Comparison of ENCODE assay signal across 8 cellular contexts in the genomic region with DNA sequence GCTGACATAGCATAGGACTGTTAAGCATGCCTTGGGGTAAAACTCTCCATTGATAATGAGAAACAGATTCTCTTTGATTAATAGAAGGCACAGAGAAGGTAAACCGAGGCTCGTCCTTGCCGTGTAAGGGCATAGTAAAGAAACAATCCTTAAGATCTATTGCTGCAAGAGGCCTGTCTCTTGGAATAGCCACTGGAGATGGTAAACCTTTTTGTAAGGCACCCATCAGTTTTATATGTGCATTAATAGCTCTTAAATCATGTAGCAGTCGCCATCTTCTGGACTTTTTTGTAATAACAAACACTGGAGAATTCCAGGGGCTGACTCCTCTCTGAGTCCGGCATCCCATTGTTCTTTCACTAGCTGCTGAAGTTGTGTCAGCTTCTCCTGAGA. TPM values are rescaled to one million over a fixed set of nuclear protein-coding genes. Genes with fewer than 3 reads are reported as not detected.
DNase-seq lines count a peak whose midpoint lies in the region; ATAC-seq and TF ChIP-seq lines count a peak whose summit lies in the region.

No MANE protein-coding gene starts in this region.

- in situ Hi-C loops in SK-MEL-5 (cut with HindIII; ENCODE audit: low pct_unique_long_range_greater_than_20kb, low sequenced_read_pairs) = no loop called here

- peak; percentile 69 for ATAC-seq in GM21447 (IDR thresholded peaks at IDR 0.05; ENCODE audit: unreplicated experiment)

- no peak overlapping the region for H3K4me3 Mint-ChIP-seq in mesothelial cell of epicardium

- no peak overlapping the region for H3K4me3 ChIP-seq in epithelial cell of esophagus (ENCODE audit: low read length)

- peaks cover 17% of the 10 kb centered on the region for H3K9me3 Mint-ChIP-seq in mesothelial cell of epicardium

- H3K27me3 Mint-ChIP-seq in mesothelial cell of epicardium (ENCODE audit: low read depth) = no peaks in the 10 kb centered on the region

- TF ChIP-seq CTCF in epithelial cell of esophagus (IDR thresholded peaks at IDR 0.05; ENCODE audit: insufficient read depth, low read depth, low read length, missing control alignments) = peak; percentile 64
- peak; percentile 38 for TF ChIP-seq CTCF in mesothelial cell of epicardium (IDR thresholded peaks at IDR 0.05; ENCODE audit: unreplicated experiment)

- H3K27ac Mint-ChIP-seq in mesothelial cell of epicardium = no peak overlapping the region

- DNase-seq in D341Med (ENCODE audit: low spot score) = peak; percentile 66
- peak; percentile 52 to 87 (median 54) for DNase-seq in NCI-H1417 (lab: John Stamatoyannopoulos, UW)
- peak; percentile 93 for DNase-seq in SK-MEL-5 (ENCODE audit: low read depth, low spot score)
- DNase-seq in epithelial cell of esophagus (ENCODE audit: low read depth) = peak; percentile 80
- DNase-seq in mesothelial cell of epicardium (ENCODE audit: low spot score in 2 of 2, unreplicated experiment in 2 of 2) = no peak
- no peak for DNase-seq in GM19238 (ENCODE audit: insufficient read length, low spot score)
- DNase-seq in activated gamma-delta T cell treated with Interleukin-2 at 50 U/mL for 16 hours = no peak

- peaks cover 19% of the 10 kb centered on the region for H3K4me1 Mint-ChIP-seq in mesothelial cell of epicardium

- H3K36me3 Mint-ChIP-seq in mesothelial cell of epicardium = peaks cover 4% of the 10 kb centered on the region

RNA-seq across cellular contexts. Expression of a gene that starts 8.4 kb away (rescaled TPM):
- total RNA-seq in SK-MEL-5 (2014; rRNA removed; shearing (Covaris generic)) = 50.5 and 56.7 TPM in 2 replicates
- 123 and 131 TPM in 2 replicates for polyA plus RNA-seq in SK-MEL-5 (2015; cell fraction: cytosol; rRNA removed)
- polyA plus RNA-seq in SK-MEL-5 (2015; cell fraction: nucleus; rRNA removed) = 31.2 and 36.8 TPM in 2 replicates
- total RNA-seq in mesothelial cell of epicardium = 47.1 to 58.0 TPM (median 51.7 TPM) in 3 replicates

RNA-seq across cellular contexts. Expression of a gene that starts 8.4 kb away (rescaled TPM):
- 14.8 and 15.3 TPM in 2 replicates for total RNA-seq in SK-MEL-5 (2014; rRNA removed; shearing (Covaris generic))
- 17.0 and 21.2 TPM in 2 replicates for polyA plus RNA-seq in SK-MEL-5 (2015; cell fraction: cytosol; rRNA removed)
- 12.8 and 16.0 TPM in 2 replicates for polyA plus RNA-seq in SK-MEL-5 (2015; cell fraction: nucleus; rRNA removed)
- total RNA-seq in mesothelial cell of epicardium = 13.7 to 15.5 TPM (median 13.7 TPM) in 3 replicates

Comparison
In these comparisons a context has a peak if more than half of its experiments do, and no peak if none do; other contexts are left out.
1. DNase-seq: peak in D341Med (single experiment), NCI-H1417 (3 of 3), SK-MEL-5 (single experiment) and epithelial cell of esophagus (single experiment); none in mesothelial cell of epicardium (0 of 2), GM19238 (single experiment) and activated gamma-delta T cell treated with Interleukin-2 at 50 U/mL for 16 hours (single experiment).